ENCODE assay signal across 8 cellular contexts in the genomic region with DNA sequence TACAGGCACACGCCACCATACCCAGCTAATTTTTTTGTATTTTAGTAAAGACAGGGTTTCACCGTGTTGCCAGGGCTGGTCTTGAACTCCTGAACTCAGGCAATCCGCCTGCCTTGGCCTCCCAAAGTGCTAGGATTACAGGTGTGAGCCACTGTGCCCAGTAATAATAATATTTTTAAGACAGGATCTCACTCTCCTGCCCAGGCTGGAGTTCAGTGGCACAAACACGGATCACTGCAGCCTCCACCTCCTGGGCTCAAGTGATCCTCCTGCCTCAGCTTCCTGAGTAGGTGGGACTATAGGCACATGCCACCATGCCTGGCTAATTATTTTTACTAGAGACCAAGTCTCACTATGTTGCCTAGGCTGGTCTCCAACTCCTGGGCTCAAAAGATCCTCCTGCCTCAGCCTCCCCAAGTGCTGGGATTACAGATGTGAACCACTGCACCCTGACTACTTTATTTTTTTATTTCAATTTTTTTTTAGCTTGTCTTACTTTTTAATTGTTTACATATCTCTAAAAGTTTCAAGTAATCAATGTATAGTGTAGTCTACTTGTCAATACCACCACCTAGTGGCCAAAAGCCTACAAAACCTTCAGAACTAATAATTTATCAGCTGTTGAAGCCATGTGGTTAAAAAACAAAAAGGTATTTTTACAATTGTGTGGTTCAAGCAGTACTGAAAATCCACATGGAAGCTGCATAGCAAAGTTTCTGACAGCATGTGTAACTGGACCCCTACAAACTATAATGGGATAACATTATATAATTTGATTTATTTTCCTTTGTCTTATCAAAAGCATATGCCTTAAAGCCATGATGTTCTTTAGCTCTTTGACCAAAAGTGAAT. TPM values are rescaled to one million over a fixed set of nuclear protein-coding genes. Genes with fewer than 3 reads are reported as not detected.
DNase-seq lines count a peak whose midpoint lies in the region; ATAC-seq, FAIRE-seq and TF ChIP-seq lines count a peak whose summit lies in the region.

No MANE protein-coding gene starts in this region.

- ATAC-seq in left colon (peak; percentile 49), GM21825 (IDR thresholded peaks at IDR 0.05; ENCODE audit: unreplicated experiment) (no peak)

- DNase-seq in AG08395 (ENCODE audit: low spot score) (peak; percentile 51), GM04504 (ENCODE audit: low read depth) (peak; percentile 57), KG1 (lab: John Stamatoyannopoulos, UW) (peak; percentile 52), RCC 7860 (ENCODE audit: low spot score) (peak; percentile 38), breast epithelium (ENCODE audit: low spot score in 2 of 2) (no peak), left colon (peak in 1 of 2 donors; percentile 34), tibial artery (no peak)

- H3K4me1 ChIP-seq in breast epithelium: peaks cover 0 to 6% of the 10 kb centered on the region in 2 donors
- peaks cover 0 to 39% (median 15%) of the 10 kb centered on the region in 4 donors for H3K4me1 ChIP-seq in tibial artery

- H3K27me3 ChIP-seq in breast epithelium (no peaks in the 10 kb centered on the region), tibial artery (no peaks in the 10 kb centered on the region)

- no peak overlapping the region for H3K4me3 ChIP-seq in breast epithelium
- no peak overlapping the region for H3K4me3 ChIP-seq in tibial artery

- H3K27ac ChIP-seq in breast epithelium: no peak overlapping the region
- peak overlapping the region in 1 of 2 donors; percentile 8 for H3K27ac ChIP-seq in tibial artery

- H3K36me3 ChIP-seq in breast epithelium (no peaks in the 10 kb centered on the region), tibial artery (peaks cover 4 to 27% (median 10%) of the 10 kb centered on the region in 3 donors)

- intact Hi-C loops in breast epithelium (cut with DNase I; ENCODE audit: low total_unique reads): no loop called here
- intact Hi-C loops in left colon (cut with DNase I, micrococcal nuclease): loop anchor here in 1 of 2 donors (10.0 kb wide), 2 partner anchors 339 to 429 kb away; partner anchors contain the start of gene ALG8
- intact Hi-C loops in tibial artery (cut with DNase I; ENCODE audit: low total_unique reads): loop anchor here (5.0 kb wide), 1 partner anchor 337 kb away; no protein-coding TSS in a partner anchor

- peak; percentile 66 for FAIRE-seq in RCC 7860 (lab: Jason Lieb, UNC)

- TF ChIP-seq POLR2A in breast epithelium (IDR thresholded peaks at IDR 0.05): no peak

- TF ChIP-seq CTCF in breast epithelium (IDR thresholded peaks at IDR 0.05) (peak; percentile 37 to 77 (median 61)), tibial artery (IDR thresholded peaks at IDR 0.05) (peak; percentile 73 to 79)

- H3K9me3 ChIP-seq in breast epithelium: no peaks in the 10 kb centered on the region
- H3K9me3 ChIP-seq in tibial artery: no peaks in the 10 kb centered on the region

RNA-seq across cellular contexts. Expression of gene NARS2, which starts 10.4 kb away (rescaled TPM):
- total RNA-seq in breast epithelium: 10 to 100 TPM; 13.3 to 21.8 (median 19.0) TPM
- total RNA-seq in left colon: 10 to 100 TPM; 12.3 to 14.2 TPM

Comparison
In these comparisons a context has a peak if more than half of its experiments do, and no peak if none do; other contexts are left out.
1. DNase-seq: peak in AG08395 (single experiment), GM04504 (single experiment), KG1 (single experiment) and RCC 7860 (single experiment); none in breast epithelium (0 of 2) and tibial artery (0 of 2).